Comparison of ENCODE assay signal across 8 cellular contexts in genomic region chr2:202376460-202377307, GRCh38. TPM values are rescaled to one million over a fixed set of nuclear protein-coding genes. Genes with fewer than 3 reads are reported as not detected.
A peak's percentile ranks its signal among the peaks of the same experiment; 100 is the strongest.
DNase-seq lines count a peak whose midpoint lies in the region; ATAC-seq and TF ChIP-seq lines count a peak whose summit lies in the region.

No MANE protein-coding gene starts in this region.

- peaks cover 15% of the 10 kb centered on the region for H3K36me3 ChIP-seq in SJSA1

- CTCF ChIA-PET in AG04449 (lab: Yijun Ruan, JAX), result no interaction called here

- TF ChIP-seq CTCF in AG04449 (IDR thresholded peaks at IDR 0.05; ENCODE audit: insufficient read depth, low read length, missing control alignments) (no peak), progenitor cell of endocrine pancreas (IDR thresholded peaks at IDR 0.05; ENCODE audit: unreplicated experiment) (no peak)

- H3K27me3 Mint-ChIP-seq in progenitor cell of endocrine pancreas, result no peaks in the 10 kb centered on the region

- peaks cover 3% of the 10 kb centered on the region for H3K36me3 Mint-ChIP-seq in progenitor cell of endocrine pancreas (ENCODE audit: insufficient read depth)

- 0 to 1% (median 0%) methylated on average over 73 to 78 of the region's 78 CpGs for WGBS in adipose tissue, 3 donors

- H3K4me3 Mint-ChIP-seq in progenitor cell of endocrine pancreas (ENCODE audit: low read depth), result peak overlapping the region; percentile 100

- DNase-seq in AG04449 (ENCODE audit: low read depth, low spot score) (no peak), SJSA1 (ENCODE audit: low read depth in 1 of 2, low spot score in 2 of 2) (peak in 1 of 2 experiments; percentile 82), left ventricle myocardium superior (peak; percentile 58), progenitor cell of endocrine pancreas (ENCODE audit: low spot score, unreplicated experiment) (peak; percentile 38), SK-N-DZ (ENCODE audit: low spot score) (no peak)

- H3K4me1 Mint-ChIP-seq in progenitor cell of endocrine pancreas (ENCODE audit: low read depth), result peaks cover 22% of the 10 kb centered on the region

- POLR2A ChIA-PET in AG04449 (lab: Yijun Ruan, JAX), result interaction anchor here (0.6 kb wide), 1 partner anchor 358 kb away, joined by 4 read pairs; no protein-coding TSS in a partner anchor

- H3K9me3 Mint-ChIP-seq in progenitor cell of endocrine pancreas (ENCODE audit: low read depth), result no peaks in the 10 kb centered on the region

- H3K4me1 ChIP-seq in SJSA1 (replicated peaks), result peaks cover 26% of the 10 kb centered on the region

- peak overlapping the region; percentile 71 for H3K27ac ChIP-seq in SJSA1
- peak overlapping the region; percentile 94 for H3K27ac ChIP-seq in adipose tissue (ENCODE audit: low read depth, low read length)

- H3K4me3 ChIP-seq in AG04449 (ENCODE audit: low read depth, low read length) (peak overlapping the region; percentile 81), SJSA1 (peak overlapping the region; percentile 80)

- ATAC-seq in GM18909 (IDR thresholded peaks at IDR 0.05; ENCODE audit: poor library complexity, unreplicated experiment) (peak; percentile 24), HG03175 (IDR thresholded peaks at IDR 0.05; ENCODE audit: unreplicated experiment) (peak; percentile 18), left ventricle myocardium superior (peak; percentile 49)

- intact Hi-C loops in left ventricle myocardium superior (cut with micrococcal nuclease), result loop anchor here (10.0 kb wide), 1 partner anchor 62 kb away; no protein-coding TSS in a partner anchor

- no peaks in the 10 kb centered on the region for H3K27me3 ChIP-seq in SJSA1 (replicated peaks)

- H3K9me3 ChIP-seq in SJSA1 (replicated peaks), result no peaks in the 10 kb centered on the region

- H3K27ac Mint-ChIP-seq in progenitor cell of endocrine pancreas, result peak overlapping the region; percentile 97

RNA-seq across cellular contexts. Expression of gene BMPR2, which starts 0.6 kb away (rescaled TPM):
- total RNA-seq in SJSA1 (2014; rRNA removed; shearing (Covaris generic)), result 19.4 and 35.5 TPM in 2 replicates
- 10 to 100 TPM in 2 of 3 donors, 1 to 10 TPM in 1; 4.1 to 17.7 (median 12.3) TPM for polyA plus RNA-seq in adipose tissue
- total RNA-seq in left ventricle myocardium superior, result 50.0 TPM
- total RNA-seq in progenitor cell of endocrine pancreas, result 36.7 and 39.3 TPM in 2 replicates
- 11.1 and 11.8 TPM in 2 replicates for polyA plus RNA-seq in SK-N-DZ (2014; cell fraction: cytosol; rRNA removed)
- polyA plus RNA-seq in SK-N-DZ (2014; cell fraction: nucleus; rRNA removed), result 4.6 and 5.6 TPM in 2 replicates

Comparison
In these comparisons a context has a peak if more than half of its experiments do, and no peak if none do; other contexts are left out.
1. DNase-seq: peak in left ventricle myocardium superior (single experiment) and progenitor cell of endocrine pancreas (single experiment); none in AG04449 (single experiment) and SK-N-DZ (single experiment).
2. Peak in every context shown above with its lines, with median percentiles within 50 percentile points of each other: ATAC-seq.